Comparison of ENCODE assay signal across 1 cellular context in the genomic region with DNA sequence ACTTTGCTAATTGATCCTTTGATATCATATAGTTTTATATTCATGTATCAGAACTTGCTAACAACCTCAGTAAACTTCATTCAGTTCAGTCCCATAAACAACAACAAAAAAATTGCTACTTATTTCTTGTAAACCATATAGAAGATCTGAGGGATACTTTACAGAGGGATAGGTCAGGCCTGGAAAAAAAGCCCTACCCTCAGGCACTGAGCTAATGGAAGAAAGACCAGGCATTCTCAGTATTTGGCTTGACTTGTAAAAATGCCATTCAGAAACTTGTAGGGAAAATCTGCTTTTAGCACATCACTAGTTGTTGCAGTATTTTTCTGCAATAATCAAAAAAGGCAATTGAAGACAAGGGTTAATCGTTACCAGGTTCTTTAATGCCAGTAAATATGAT.
TF ChIP-seq lines count a peak whose summit lies in the region.

No MANE protein-coding gene starts in this region.

TF ChIP-seq in endothelial cell of umbilical vein, 7 proteins besides CTCF, POLR2A, EP300 and RAD21:
- TF ChIP-seq JUN (IDR thresholded peaks at IDR 0.05; ENCODE audit: borderline replicate concordance, insufficient read depth, insufficient read length, low read depth) (no peak), POLR2AphosphoS5 (IDR thresholded peaks at IDR 0.05; ENCODE audit: insufficient read depth, low read depth, low read length) (no peak), FOS (IDR thresholded peaks at IDR 0.05; ENCODE audit: borderline replicate concordance, insufficient read depth, low read length) (no peak), GATA2 (IDR thresholded peaks at IDR 0.05; ENCODE audit: insufficient read depth, insufficient read length, low read depth, low read length) (no peak), EZH2 (IDR thresholded peaks at IDR 0.05; ENCODE audit: borderline replicate concordance, low read depth, low read length, severe bottlenecking) (no peak), MYC (IDR thresholded peaks at IDR 0.05; ENCODE audit: low read depth, low read length) (no peak)
- TF ChIP-seq, protein P1, sequence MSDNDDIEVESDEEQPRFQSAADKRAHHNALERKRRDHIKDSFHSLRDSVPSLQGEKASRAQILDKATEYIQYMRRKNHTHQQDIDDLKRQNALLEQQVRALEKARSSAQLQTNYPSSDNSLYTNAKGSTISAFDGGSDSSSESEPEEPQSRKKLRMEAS (IDR thresholded peaks at IDR 0.05; ENCODE audit: insufficient read depth, insufficient read length): no peak
